ENCODE assay signal across 23 cellular contexts in genomic region chr3:39005295-39005694, GRCh38. TPM values are rescaled to one million over a fixed set of nuclear protein-coding genes. Genes with fewer than 3 reads are reported as not detected.
"Had no signal": no experiment of that assay in that cellular context is flagged by ENCODE, and none has a peak within 500 bp of the region (broad histone marks: within the 10 kb centered on the region; RNA-seq: fewer than 3 reads in every experiment).

No MANE protein-coding gene starts in this region.

- H3K9me3 ChIP-seq: ovary, right atrium auricular region, stomach, thyroid gland, vagina had no signal

- FAIRE-seq: frontal cortex, kidney had no signal

- H3K4me3 Mint-ChIP-seq: naive thymus-derived CD8-positive, alpha-beta T cell; nephron progenitor cell; stimulated activated effector memory CD8-positive, alpha-beta T cell treated with anti-CD3 and anti-CD28 coated beads, Interleukin-12 subunit alpha, Interleukin-12 subunit beta, amount 100 ng/mL, for 72 hours had no signal

- DNase-seq: cortex of kidney; dorsolateral prefrontal cortex; effector CD4-positive, alpha-beta T cell; heart left ventricle; kidney; left cardiac atrium; left lung; naive thymus-derived CD8-positive, alpha-beta T cell; nephron progenitor cell; occipital lobe; ovary; sigmoid colon; stimulated activated CD4-positive, alpha-beta T cell treated with anti-CD3 and anti-CD28 coated beads, Interleukin-2, amount 100 ng/mL, for 24 hours; stimulated activated CD4-positive, alpha-beta T cell treated with anti-CD3 and anti-CD28 coated beads, Interleukin-4, amount 100 ng/mL, for 24 hours; stimulated activated naive CD4-positive, alpha-beta T cell treated with Interleukin-2 at 50 U/mL for 16 hours; stomach; thyroid gland; trophoblast cell had no signal

- H3K9me3 Mint-ChIP-seq: stimulated activated effector memory CD8-positive, alpha-beta T cell treated with anti-CD3 and anti-CD28 coated beads, Interleukin-12 subunit alpha, Interleukin-12 subunit beta, amount 100 ng/mL, for 72 hours had no signal

- H3K36me3 Mint-ChIP-seq: stimulated activated effector memory CD8-positive, alpha-beta T cell treated with anti-CD3 and anti-CD28 coated beads, Interleukin-12 subunit alpha, Interleukin-12 subunit beta, amount 100 ng/mL, for 72 hours had no signal

- H3K27me3 ChIP-seq: dorsolateral prefrontal cortex, hepatocyte, left lung, ovary, right atrium auricular region, sigmoid colon, stomach, thyroid gland, vagina had no signal

- H3K36me3 ChIP-seq: heart left ventricle, left lung, ovary, right atrium auricular region, sigmoid colon, stomach, thyroid gland, vagina had no signal

- H3K4me2 ChIP-seq: hepatocyte had no signal

- H3K79me2 ChIP-seq: hepatocyte had no signal

- H3K4me1 Mint-ChIP-seq: naive thymus-derived CD8-positive, alpha-beta T cell; nephron progenitor cell; stimulated activated effector memory CD8-positive, alpha-beta T cell treated with anti-CD3 and anti-CD28 coated beads, Interleukin-12 subunit alpha, Interleukin-12 subunit beta, amount 100 ng/mL, for 72 hours had no signal

- H3K27ac ChIP-seq: dorsolateral prefrontal cortex, heart left ventricle, hepatocyte, left lung, ovary, right atrium auricular region, sigmoid colon, stomach, thyroid gland, vagina had no signal

- H3K4me1 ChIP-seq: heart left ventricle, left lung, right atrium auricular region, sigmoid colon, stomach, thyroid gland, vagina had no signal

- H3K27ac Mint-ChIP-seq: naive thymus-derived CD8-positive, alpha-beta T cell; nephron progenitor cell; stimulated activated effector memory CD8-positive, alpha-beta T cell treated with anti-CD3 and anti-CD28 coated beads, Interleukin-12 subunit alpha, Interleukin-12 subunit beta, amount 100 ng/mL, for 72 hours had no signal

- H2AFZ ChIP-seq: hepatocyte had no signal

- H3K4me3 ChIP-seq: dorsolateral prefrontal cortex, heart left ventricle, hepatocyte, left lung, ovary, right atrium auricular region, sigmoid colon, stomach, thyroid gland, vagina had no signal

RNA-seq across cellular contexts. Expression of gene SCN11A, which starts 46.4 kb away (rescaled TPM):
- polyA plus RNA-seq: naive thymus-derived CD8-positive, alpha-beta T cell had no signal
